1 cellular context compared by ENCODE assay signal in the genomic region with DNA sequence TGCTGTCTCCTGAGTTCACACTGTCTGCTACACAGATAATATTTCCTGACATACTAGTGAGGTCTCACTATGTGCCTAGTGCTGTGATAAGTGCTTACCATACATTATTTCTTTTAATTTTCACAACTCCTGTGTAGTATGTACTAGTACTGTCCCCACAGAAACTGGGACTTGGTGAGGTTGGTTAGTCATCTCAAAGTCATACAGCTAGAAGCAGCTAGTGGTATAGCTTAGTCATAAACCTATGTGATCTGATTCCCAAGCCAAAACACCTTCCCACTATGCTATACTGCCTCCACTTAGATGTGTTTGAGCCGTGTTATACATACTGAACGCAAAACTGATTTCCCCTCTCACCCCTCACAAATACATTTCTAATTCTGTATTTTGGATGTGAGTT.
TF ChIP-seq lines count a peak whose summit lies in the region.

No MANE protein-coding gene starts in this region.

TF ChIP-seq in K562, 482 proteins besides CTCF, POLR2A, EP300 and RAD21 (continued from another document):
- TF ChIP-seq ZNF76 (CRISPR knock-in tag; IDR thresholded peaks at IDR 0.05; ENCODE audit: borderline replicate concordance) = no peak
